In genomic region chr12:501722-502447, GRCh38 we compare ENCODE assay signal across 1 cellular context.
TF ChIP-seq lines count a peak whose summit lies in the region.

No MANE protein-coding gene starts in this region.

TF ChIP-seq in GM23338, 12 proteins besides CTCF, POLR2A, EP300 and RAD21 (continued from another document):
- no peak for TF ChIP-seq REST (IDR thresholded peaks at IDR 0.05; ENCODE audit: unreplicated experiment)
